In genomic region chr6:126530777-126531176, GRCh38 we compare ENCODE assay signal across 18 cellular contexts.
DNase-seq lines count a peak whose midpoint lies in the region; ATAC-seq and TF ChIP-seq lines count a peak whose summit lies in the region.
"Had no signal": no experiment of that assay in that cellular context is flagged by ENCODE, and none has a peak within 500 bp of the region (broad histone marks: within the 10 kb centered on the region; RNA-seq: fewer than 3 reads in every experiment).

No MANE protein-coding gene starts in this region.

- H3K27ac Mint-ChIP-seq in nephron = peak overlapping the region; percentile 12 to 92 (median 89)
- no peak overlapping the region for H3K27ac Mint-ChIP-seq in chondrocyte (ENCODE audit: unreplicated experiment)
- H3K27ac Mint-ChIP-seq in type B pancreatic cell = no peak overlapping the region
- H3K27ac Mint-ChIP-seq: CD8-positive, alpha-beta memory T cell had no signal

- H3K36me3 Mint-ChIP-seq in nephron (ENCODE audit: low read depth) = no peaks in the 10 kb centered on the region
- H3K36me3 Mint-ChIP-seq in chondrocyte (ENCODE audit: low read depth) = no peaks in the 10 kb centered on the region
- no peaks in the 10 kb centered on the region for H3K36me3 Mint-ChIP-seq in type B pancreatic cell
- H3K36me3 Mint-ChIP-seq: CD8-positive, alpha-beta memory T cell had no signal

- no peaks in the 10 kb centered on the region for H3K27me3 Mint-ChIP-seq in nephron (ENCODE audit: low read depth)
- peaks cover 4% of the 10 kb centered on the region for H3K27me3 Mint-ChIP-seq in chondrocyte (ENCODE audit: low read depth)
- H3K27me3 Mint-ChIP-seq in type B pancreatic cell = no peaks in the 10 kb centered on the region
- H3K27me3 Mint-ChIP-seq: CD8-positive, alpha-beta memory T cell had no signal

- H3K4me3 Mint-ChIP-seq in nephron (no peak overlapping the region), chondrocyte (ENCODE audit: unreplicated experiment) (no peak overlapping the region), type B pancreatic cell (no peak overlapping the region)
- H3K4me3 Mint-ChIP-seq: CD8-positive, alpha-beta memory T cell had no signal

- no peaks in the 10 kb centered on the region for H3K4me1 ChIP-seq in HAP-1
- H3K4me1 ChIP-seq: SJSA1 had no signal

- no peaks in the 10 kb centered on the region for H3K27me3 ChIP-seq in HAP-1 (ENCODE audit: low read depth)
- H3K27me3 ChIP-seq: Peyer's patch, SJSA1 had no signal

- H3K9me3 ChIP-seq in HAP-1 = no peaks in the 10 kb centered on the region
- H3K9me3 ChIP-seq: Peyer's patch, SJSA1 had no signal

- peak; percentile 26 for ATAC-seq in GM18867 (IDR thresholded peaks at IDR 0.05; ENCODE audit: unreplicated experiment)

- TF ChIP-seq CTCF in nephron (IDR thresholded peaks at IDR 0.05; ENCODE audit: unreplicated experiment in 3 of 3) = no peak
- TF ChIP-seq CTCF in chondrocyte (IDR thresholded peaks at IDR 0.05) = no peak
- no peak for TF ChIP-seq CTCF in type B pancreatic cell (conservative IDR thresholded peaks at IDR 0.05)

- H3K36me3 ChIP-seq in HAP-1 (replicated peaks) = no peaks in the 10 kb centered on the region
- H3K36me3 ChIP-seq: Peyer's patch, SJSA1 had no signal

- no peak overlapping the region for H3K4me3 ChIP-seq in HAP-1
- H3K4me3 ChIP-seq: Peyer's patch, SJSA1 had no signal

- DNase-seq in NCI-H69 (lab: John Stamatoyannopoulos, UW) (peak; percentile 12), iris pigment epithelial cell (ENCODE audit: low read depth) (peak; percentile 18), HAP-1 (ENCODE audit: low spot score in 2 of 2) (no peak), chondrocyte (ENCODE audit: low spot score) (no peak), ACHN (no peak), type B pancreatic cell (ENCODE audit: extremely low spot score, unreplicated experiment) (no peak)
- DNase-seq: C1 segment of cervical spinal cord; CD8-positive, alpha-beta memory T cell; DMS79; KG1; NCI-H1048; NCI-H1436; NCI-H2029; NCI-H526; Peyer's patch had no signal

- H3K4me1 Mint-ChIP-seq in nephron = peaks cover 41% of the 10 kb centered on the region
- H3K4me1 Mint-ChIP-seq in chondrocyte (ENCODE audit: low read depth) = peaks cover 12% of the 10 kb centered on the region
- peaks cover 56% of the 10 kb centered on the region for H3K4me1 Mint-ChIP-seq in type B pancreatic cell (ENCODE audit: unreplicated experiment)
- H3K4me1 Mint-ChIP-seq: CD8-positive, alpha-beta memory T cell had no signal

- H3K9me3 Mint-ChIP-seq in nephron (no peaks in the 10 kb centered on the region), chondrocyte (ENCODE audit: low read depth) (no peaks in the 10 kb centered on the region), type B pancreatic cell (no peaks in the 10 kb centered on the region)

- in situ Hi-C loops in HAP-1 (cut with MboI; ENCODE audit: low sequenced_read_pairs) (no loop called here), ACHN (cut with HindIII; ENCODE audit: low pct_ligation_motif_present, low pct_unique_long_range_greater_than_20kb, low sequenced_read_pairs) (no loop called here)

Comparison
In these comparisons a context has a peak if more than half of its experiments do, and no peak if none do; other contexts are left out.
1. DNase-seq: peak in NCI-H69 (single experiment) and iris pigment epithelial cell (single experiment); none in HAP-1 (0 of 2), chondrocyte (single experiment), ACHN (single experiment) and type B pancreatic cell (single experiment).
2. H3K27ac Mint-ChIP-seq: peak in nephron (3 of 3); none in chondrocyte (single experiment) and type B pancreatic cell (single experiment).